In genomic region chr2:121307048-121307447, GRCh38 we compare ENCODE assay signal across 3 cellular contexts.
TF ChIP-seq lines count a peak whose summit lies in the region.

No MANE protein-coding gene starts in this region.

TF ChIP-seq in HepG2, 621 proteins besides CTCF, POLR2A, EP300 and RAD21:
- no peak for TF ChIP-seq NCOR1 (IDR thresholded peaks at IDR 0.05; ENCODE audit: borderline replicate concordance, low read length)
- no peak for TF ChIP-seq ZNF331 (CRISPR knock-in tag; IDR thresholded peaks at IDR 0.05)
- no peak for TF ChIP-seq ATF6 (CRISPR knock-in tag; conservative IDR thresholded peaks at IDR 0.05)
- peak; percentile 76 to 90 for TF ChIP-seq MAFK (conservative IDR thresholded peaks at IDR 0.05 in 1 of 2, IDR thresholded peaks at IDR 0.05 in 1 of 2; ENCODE audit: low read length in 2 of 2)
- TF ChIP-seq MAFF (IDR thresholded peaks at IDR 0.05; ENCODE audit: low read depth, low read length): peak; percentile 85
- TF ChIP-seq ETV6 (CRISPR knock-in tag; conservative IDR thresholded peaks at IDR 0.05): no peak
- TF ChIP-seq MIER3 (CRISPR knock-in tag; IDR thresholded peaks at IDR 0.05; ENCODE audit: borderline replicate concordance): no peak
- no peak for TF ChIP-seq ARHGAP35 (CRISPR knock-in tag; IDR thresholded peaks at IDR 0.05; ENCODE audit: borderline replicate concordance)
- no peak for TF ChIP-seq HIC2 (CRISPR knock-in tag; IDR thresholded peaks at IDR 0.05; ENCODE audit: low read depth)
- no peak for TF ChIP-seq CHCHD3 (CRISPR knock-in tag; IDR thresholded peaks at IDR 0.05)
- no peak for TF ChIP-seq ELK4 (CRISPR knock-in tag; IDR thresholded peaks at IDR 0.05; ENCODE audit: borderline replicate concordance)
- TF ChIP-seq ZNF503 (CRISPR knock-in tag; IDR thresholded peaks at IDR 0.05): no peak

TF ChIP-seq in A549, 52 proteins besides CTCF, POLR2A, EP300 and RAD21:
- peak; percentile 79 for TF ChIP-seq MAFK (IDR thresholded peaks at IDR 0.05; ENCODE audit: partially characterized antibody)
- TF ChIP-seq CBX2 (IDR thresholded peaks at IDR 0.05; ENCODE audit: borderline replicate concordance, low read depth): no peak

TF ChIP-seq in K562, 482 proteins besides CTCF, POLR2A, EP300 and RAD21:
- no peak for TF ChIP-seq ATF3 (IDR thresholded peaks at IDR 0.05)
- no peak for TF ChIP-seq ATF3 (CRISPR knock-in tag; conservative IDR thresholded peaks at IDR 0.05)
- peak; percentile 91 for TF ChIP-seq ZNF316 (IDR thresholded peaks at IDR 0.05)
- TF ChIP-seq MAFG (tag; conservative IDR thresholded peaks at IDR 0.05): peak; percentile 53
- no peak for TF ChIP-seq ZNF764 (CRISPR knock-in tag; IDR thresholded peaks at IDR 0.05; ENCODE audit: low read depth)
- TF ChIP-seq MAFK (IDR thresholded peaks at IDR 0.05; ENCODE audit: low read length): peak; percentile 35; the same call in 1 of the 2 replicates
- peak; percentile 66 for TF ChIP-seq C11orf30 (IDR thresholded peaks at IDR 0.05; ENCODE audit: low read depth)
- TF ChIP-seq MNT (conservative IDR thresholded peaks at IDR 0.05): no peak
- peak; percentile 42 for TF ChIP-seq MAFF (IDR thresholded peaks at IDR 0.05; ENCODE audit: low read length)
TF ChIP-seq in K562: peak in this region for 5.
